1 cellular context compared by ENCODE assay signal in the genomic region with DNA sequence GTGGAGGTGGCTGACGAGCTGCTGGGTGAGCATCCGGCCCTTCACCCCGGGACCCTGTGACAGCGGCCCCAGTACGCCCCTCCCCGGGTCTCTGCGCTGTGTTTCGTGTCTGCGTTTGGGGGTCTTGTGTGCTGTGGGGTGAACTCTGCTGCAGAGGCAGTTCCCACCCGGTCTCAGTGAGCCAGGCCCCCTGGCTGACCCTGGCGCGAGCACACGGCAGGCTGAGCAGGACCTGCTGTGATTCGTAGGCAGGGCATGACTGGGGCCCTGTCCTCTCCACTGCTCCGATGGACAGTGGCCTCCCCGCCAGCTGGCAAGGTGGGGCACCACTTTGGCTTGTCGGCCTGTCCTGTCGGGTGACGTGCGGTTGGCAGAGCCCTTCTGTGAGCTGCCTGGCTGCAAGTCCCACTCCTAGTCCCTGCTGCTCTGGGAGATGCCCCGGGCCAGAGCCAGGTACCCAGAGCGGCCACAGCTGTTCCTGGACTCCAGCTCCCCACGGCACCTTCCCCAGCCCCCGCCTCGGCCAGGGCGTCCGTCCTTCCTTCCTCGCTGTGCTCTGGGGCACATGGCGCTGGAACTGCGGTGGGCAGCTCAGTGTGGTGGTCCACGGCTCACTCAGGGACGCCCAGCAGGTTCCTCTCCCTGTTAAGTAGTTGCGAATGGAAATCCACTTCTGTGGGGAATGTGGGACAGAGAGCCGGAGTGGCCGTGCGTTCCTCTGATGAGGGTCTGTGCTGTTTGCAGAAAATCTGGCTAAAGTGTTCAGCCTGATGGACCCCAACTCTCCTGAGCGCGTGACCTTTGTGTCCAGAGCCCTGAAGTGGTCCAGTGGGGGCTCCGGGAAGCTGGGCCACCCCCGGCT.
A peak's percentile ranks its signal among the peaks of the same experiment; 100 is the strongest.
TF ChIP-seq lines count a peak whose summit lies in the region.

No MANE protein-coding gene starts in this region.

TF ChIP-seq in HepG2, 621 proteins besides CTCF, POLR2A, EP300 and RAD21:
- TF ChIP-seq DZIP1 (CRISPR knock-in tag; IDR thresholded peaks at IDR 0.05) (peak; percentile 44; the same call in 1 of the 2 replicates), ZNF557 (CRISPR knock-in tag; IDR thresholded peaks at IDR 0.05) (no peak), AGO2 (optimal IDR thresholded peaks at IDR 0.05; ENCODE audit: low read depth, low read length) (peak; percentile 41)
